ENCODE assay signal across 23 cellular contexts in the genomic region with DNA sequence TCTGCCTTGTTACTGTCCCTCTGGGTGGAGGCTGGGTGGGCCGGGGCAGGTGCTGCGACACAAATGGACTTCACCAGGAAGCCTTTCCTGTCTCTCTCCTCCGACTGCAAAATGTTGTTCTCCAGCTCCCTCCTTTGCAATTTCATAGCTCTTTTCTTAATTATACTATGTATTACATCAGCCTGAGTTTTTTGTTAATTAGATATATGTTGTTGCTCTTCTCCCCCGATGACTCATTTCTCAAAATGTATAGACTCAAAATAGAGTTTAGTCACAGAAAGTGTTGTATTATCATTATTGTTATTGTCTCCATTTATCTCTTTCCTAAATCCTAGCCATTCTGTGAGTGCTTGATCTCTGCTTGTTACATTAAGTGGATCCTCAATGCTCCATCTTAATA.
DNase-seq lines count a peak whose midpoint lies in the region; ATAC-seq, FAIRE-seq and TF ChIP-seq lines count a peak whose summit lies in the region.
"Had no signal": no experiment of that assay in that cellular context is flagged by ENCODE, and none has a peak within 500 bp of the region (broad histone marks: within the 10 kb centered on the region; RNA-seq: fewer than 3 reads in every experiment).

No MANE protein-coding gene starts in this region.

- CTCF ChIA-PET in H1 (lab: Charles Lee; ENCODE audit: partially characterized antibody), result interaction anchor here (0.6 to 1.9 kb wide), 6 partner anchors 9 to 282 kb away, joined by 3 to 8 read pairs (median 3); no protein-coding TSS in a partner anchor

- DNase-seq in stimulated activated naive CD8-positive, alpha-beta T cell treated with anti-CD3 and anti-CD28 coated beads, Interleukin-15, amount 100 ng/mL, for 72 hours, result no peak
- DNase-seq in stimulated activated naive CD8-positive, alpha-beta T cell treated with anti-CD3 and anti-CD28 coated beads, Interleukin-15, Interleukin-2, amounts not matched to agents 100 U/mL and 50 U/mL, for 24 hours, result no peak
- DNase-seq in SK-N-MC (ENCODE audit: low read depth, low spot score), result no peak
- DNase-seq in H1 (ENCODE audit: low read depth in 1 of 2, low spot score in 2 of 2), result no peak
- no peak for DNase-seq in stimulated activated effector memory CD8-positive, alpha-beta T cell treated with anti-CD3 and anti-CD28 coated beads, Interleukin-12 subunit alpha, Interleukin-12 subunit beta, amount 100 ng/mL, for 72 hours (ENCODE audit: low spot score in 2 of 2)
- DNase-seq in HCEC 1CT, result no peak
- DNase-seq in MG63, result no peak
- DNase-seq: ACHN; BE2C; C1 segment of cervical spinal cord; CD4-positive, CD25-positive, alpha-beta regulatory T cell; CD8-positive, alpha-beta memory T cell; COR-L47; DMS 273 treated with DMSO at 0.1 percent for 48 hours; DMS53; DND-41; EL; GM23248; H7; KBM-7 had no signal

- TF ChIP-seq POLR2A in H1 (IDR thresholded peaks at IDR 0.05; ENCODE audit: control extremely low read depth in 1 of 2, low read depth in 2 of 2, low read length in 2 of 2), result no peak

- no peaks in the 10 kb centered on the region for H3K36me3 ChIP-seq in SK-N-MC (ENCODE audit: insufficient read depth, low read length)
- no peaks in the 10 kb centered on the region for H3K36me3 ChIP-seq in H1 (ENCODE audit: control insufficient read depth in 2 of 4, insufficient read depth in 4 of 4, low read length in 3 of 4)
- H3K36me3 ChIP-seq in MG63, result no peaks in the 10 kb centered on the region
- H3K36me3 ChIP-seq: BE2C had no signal

- no peak overlapping the region for H3K4me3 Mint-ChIP-seq in stimulated activated naive CD8-positive, alpha-beta T cell treated with anti-CD3 and anti-CD28 coated beads, Interleukin-15, amount 100 ng/mL, for 72 hours
- no peak overlapping the region for H3K4me3 Mint-ChIP-seq in stimulated activated effector memory CD8-positive, alpha-beta T cell treated with anti-CD3 and anti-CD28 coated beads, Interleukin-12 subunit alpha, Interleukin-12 subunit beta, amount 100 ng/mL, for 72 hours
- H3K4me3 Mint-ChIP-seq: CD4-positive, CD25-positive, alpha-beta regulatory T cell; CD8-positive, alpha-beta memory T cell; IgD-negative memory B cell had no signal

- no peak overlapping the region for H3K56ac ChIP-seq in H1 (replicated peaks; ENCODE audit: insufficient read length, low read depth, low read length)

- H3K27me3 ChIP-seq in H1 (replicated peaks in 1 of 4; ENCODE audit: control insufficient read depth in 3 of 4, extremely low read depth in 1 of 4, insufficient read depth in 3 of 4, low read length in 3 of 4) (no peaks in the 10 kb centered on the region), MG63 (no peaks in the 10 kb centered on the region)
- H3K27me3 ChIP-seq: BE2C had no signal

- peaks cover 1 to 9% (median 6%) of the 10 kb centered on the region in 4 experiments; a peak in 4 of 7 replicates for H3K4me1 ChIP-seq in H1 (replicated peaks in 1 of 4; ENCODE audit: control insufficient read depth in 3 of 4, insufficient read depth in 4 of 4, low read length in 3 of 4)

- H2BK120ac ChIP-seq in H1 (replicated peaks; ENCODE audit: low read depth, low read length), result no peak overlapping the region

- no peaks in the 10 kb centered on the region for H3K9me3 Mint-ChIP-seq in stimulated activated naive CD8-positive, alpha-beta T cell treated with anti-CD3 and anti-CD28 coated beads, Interleukin-15, amount 100 ng/mL, for 72 hours
- H3K9me3 Mint-ChIP-seq in stimulated activated effector memory CD8-positive, alpha-beta T cell treated with anti-CD3 and anti-CD28 coated beads, Interleukin-12 subunit alpha, Interleukin-12 subunit beta, amount 100 ng/mL, for 72 hours, result no peaks in the 10 kb centered on the region
- H3K9me3 Mint-ChIP-seq: CD8-positive, alpha-beta memory T cell had no signal

- peaks cover 12% of the 10 kb centered on the region for H3K27me3 Mint-ChIP-seq in stimulated activated naive CD8-positive, alpha-beta T cell treated with anti-CD3 and anti-CD28 coated beads, Interleukin-15, amount 100 ng/mL, for 72 hours
- H3K27me3 Mint-ChIP-seq: CD4-positive, CD25-positive, alpha-beta regulatory T cell; IgD-negative memory B cell had no signal

- TF ChIP-seq CTCF in H1 (IDR thresholded peaks at IDR 0.05; ENCODE audit: control extremely low read depth in 1 of 3, insufficient read depth in 1 of 3, low read depth in 1 of 3, low read length in 3 of 3), result no peak

- no peak overlapping the region for H4K5ac ChIP-seq in H1 (ENCODE audit: insufficient read length, low read depth, low read length)

- H4K20me1 ChIP-seq in H1 (replicated peaks in 1 of 2; ENCODE audit: control insufficient read depth in 1 of 2, insufficient read depth in 2 of 2, low read length in 2 of 2), result no peaks in the 10 kb centered on the region

- H3K14ac ChIP-seq in H1 (ENCODE audit: insufficient read length), result no peak overlapping the region

- no peak overlapping the region for H2AFZ ChIP-seq in H1 (ENCODE audit: low read length)
- H2AFZ ChIP-seq: GM23248 had no signal

- H3K27ac ChIP-seq in SK-N-MC, result peak overlapping the region; percentile 100
- H3K27ac ChIP-seq in H1 (ENCODE audit: low read depth, low read length), result no peak overlapping the region
- H3K27ac ChIP-seq: GM23248 had no signal

- no peaks in the 10 kb centered on the region; the same call in 1 of the 2 replicates for H3K23me2 ChIP-seq in H1 (ENCODE audit: low read depth, low read length)

- no peak overlapping the region for H3K4me2 ChIP-seq in H1 (ENCODE audit: insufficient read depth in 1 of 2, low read depth in 2 of 2, low read length in 2 of 2)

- H3K9me3 ChIP-seq in SK-N-MC (ENCODE audit: low read depth, low read length) (no peaks in the 10 kb centered on the region), H1 (ENCODE audit: insufficient read depth in 2 of 2, low read depth in 1 of 2, low read length in 1 of 2) (no peaks in the 10 kb centered on the region), MG63 (no peaks in the 10 kb centered on the region)
- H3K9me3 ChIP-seq: BE2C had no signal

- H3K79me2 ChIP-seq in H1 (ENCODE audit: control insufficient read depth in 1 of 2, insufficient read depth in 2 of 2, low read length in 2 of 2), result no peaks in the 10 kb centered on the region

- H2BK12ac ChIP-seq in H1 (ENCODE audit: low read depth, low read length), result 0 out of 2 replicates have a peak overlapping the region, but pooled peaks have one; percentile 5

- peak overlapping the region; percentile 73 for H3K9ac ChIP-seq in SK-N-MC (ENCODE audit: insufficient read length)
- no peak overlapping the region for H3K9ac ChIP-seq in H1 (replicated peaks in 1 of 4; ENCODE audit: extremely low read depth in 1 of 4, low read depth in 3 of 4, low read length in 3 of 4)
- H3K9ac ChIP-seq: GM23248 had no signal

- no peak overlapping the region for H2BK15ac ChIP-seq in H1 (ENCODE audit: low read length)

- ATAC-seq in stimulated activated naive CD8-positive, alpha-beta T cell treated with anti-CD3 and anti-CD28 coated beads, Interleukin-15, amount 100 ng/mL, for 72 hours, result no peak
- ATAC-seq in stimulated activated naive CD8-positive, alpha-beta T cell treated with anti-CD3 and anti-CD28 coated beads, Interleukin-15, Interleukin-2, amounts not matched to agents 100 U/mL and 50 U/mL, for 24 hours, result no peak
- ATAC-seq in stimulated activated effector memory CD8-positive, alpha-beta T cell treated with anti-CD3 and anti-CD28 coated beads, Interleukin-12 subunit alpha, Interleukin-12 subunit beta, amount 100 ng/mL, for 72 hours, result peak; percentile 24
- ATAC-seq in GM18907 (IDR thresholded peaks at IDR 0.05; ENCODE audit: unreplicated experiment), result no peak

- POLR2A ChIA-PET in H1 (lab: Charles Lee; ENCODE audit: partially characterized antibody), result interaction anchor here (1.0 kb wide), 1 partner anchor 13 kb away, joined by 4 read pairs; no protein-coding TSS in a partner anchor

- H3K36me3 Mint-ChIP-seq in stimulated activated effector memory CD8-positive, alpha-beta T cell treated with anti-CD3 and anti-CD28 coated beads, Interleukin-12 subunit alpha, Interleukin-12 subunit beta, amount 100 ng/mL, for 72 hours, result no peaks in the 10 kb centered on the region
- H3K36me3 Mint-ChIP-seq: CD4-positive, CD25-positive, alpha-beta regulatory T cell; CD8-positive, alpha-beta memory T cell had no signal

- no peaks in the 10 kb centered on the region for H3K4me1 Mint-ChIP-seq in stimulated activated naive CD8-positive, alpha-beta T cell treated with anti-CD3 and anti-CD28 coated beads, Interleukin-15, amount 100 ng/mL, for 72 hours
- H3K4me1 Mint-ChIP-seq in stimulated activated effector memory CD8-positive, alpha-beta T cell treated with anti-CD3 and anti-CD28 coated beads, Interleukin-12 subunit alpha, Interleukin-12 subunit beta, amount 100 ng/mL, for 72 hours, result no peaks in the 10 kb centered on the region
- H3K4me1 Mint-ChIP-seq: CD4-positive, CD25-positive, alpha-beta regulatory T cell; CD8-positive, alpha-beta memory T cell; IgD-negative memory B cell had no signal

- no peak overlapping the region for H3K23ac ChIP-seq in H1 (ENCODE audit: insufficient read length)

- H3K27ac Mint-ChIP-seq in stimulated activated naive CD8-positive, alpha-beta T cell treated with anti-CD3 and anti-CD28 coated beads, Interleukin-15, amount 100 ng/mL, for 72 hours, result peak overlapping the region; percentile 5 to 53
- no peak overlapping the region for H3K27ac Mint-ChIP-seq in stimulated activated effector memory CD8-positive, alpha-beta T cell treated with anti-CD3 and anti-CD28 coated beads, Interleukin-12 subunit alpha, Interleukin-12 subunit beta, amount 100 ng/mL, for 72 hours
- H3K27ac Mint-ChIP-seq: CD4-positive, CD25-positive, alpha-beta regulatory T cell; IgD-negative memory B cell had no signal

- no peak overlapping the region for H3K18ac ChIP-seq in H1 (ENCODE audit: extremely low read depth, low read length)

- H4K91ac ChIP-seq in H1 (replicated peaks; ENCODE audit: insufficient read length, low read length), result no peak overlapping the region

- no peak overlapping the region for H2AK5ac ChIP-seq in H1 (ENCODE audit: low read depth, low read length)

- no peak overlapping the region for H2BK5ac ChIP-seq in H1 (ENCODE audit: low read depth, low read length)

- 90% methylated on average over 4 of the region's 4 CpGs; no CpG with 5 or more reads in 1 of the 2 experiments for WGBS in H1 (ENCODE audit: extremely low coverage in 1 of 2, insufficient coverage in 1 of 2, insufficient read length in 1 of 2, insufficient replicate concordance in 2 of 2, low coverage in 1 of 2, low lambda C conversion rate in 2 of 2, missing lambda C conversion rate in 1 of 2), 2 experiments

- H3K4ac ChIP-seq in H1 (replicated peaks; ENCODE audit: insufficient read length, low read depth, low read length), result no peak overlapping the region

- H3K4me3 ChIP-seq in SK-N-MC (no peak overlapping the region), H1 (ENCODE audit: extremely low read depth in 1 of 4, insufficient read depth in 2 of 4, low read depth in 3 of 4, low read length in 4 of 4) (no peak overlapping the region), MG63 (no peak overlapping the region)
- H3K4me3 ChIP-seq: GM12878, GM23248 had no signal

- H4K8ac ChIP-seq in H1 (ENCODE audit: extremely low read depth, insufficient read depth, low read length), result no peak overlapping the region

- FAIRE-seq in H1 (lab: Jason Lieb, UNC), result no peak
- FAIRE-seq: GM12878 had no signal

- no peak overlapping the region for H2BK20ac ChIP-seq in H1 (ENCODE audit: low read length)

- no peaks in the 10 kb centered on the region for H3K79me1 ChIP-seq in H1 (ENCODE audit: low read depth, low read length)

- no peak for TF ChIP-seq EP300 in H1 (IDR thresholded peaks at IDR 0.05; ENCODE audit: borderline replicate concordance in 1 of 2, low read depth in 2 of 2, low read length in 2 of 2)

- no peak for TF ChIP-seq RAD21 in H1 (IDR thresholded peaks at IDR 0.05 in 1 of 2, conservative IDR thresholded peaks at IDR 0.05 in 1 of 2; ENCODE audit: low read depth in 2 of 2, low read length in 2 of 2)
